1 cellular context compared by ENCODE assay signal in the genomic region with DNA sequence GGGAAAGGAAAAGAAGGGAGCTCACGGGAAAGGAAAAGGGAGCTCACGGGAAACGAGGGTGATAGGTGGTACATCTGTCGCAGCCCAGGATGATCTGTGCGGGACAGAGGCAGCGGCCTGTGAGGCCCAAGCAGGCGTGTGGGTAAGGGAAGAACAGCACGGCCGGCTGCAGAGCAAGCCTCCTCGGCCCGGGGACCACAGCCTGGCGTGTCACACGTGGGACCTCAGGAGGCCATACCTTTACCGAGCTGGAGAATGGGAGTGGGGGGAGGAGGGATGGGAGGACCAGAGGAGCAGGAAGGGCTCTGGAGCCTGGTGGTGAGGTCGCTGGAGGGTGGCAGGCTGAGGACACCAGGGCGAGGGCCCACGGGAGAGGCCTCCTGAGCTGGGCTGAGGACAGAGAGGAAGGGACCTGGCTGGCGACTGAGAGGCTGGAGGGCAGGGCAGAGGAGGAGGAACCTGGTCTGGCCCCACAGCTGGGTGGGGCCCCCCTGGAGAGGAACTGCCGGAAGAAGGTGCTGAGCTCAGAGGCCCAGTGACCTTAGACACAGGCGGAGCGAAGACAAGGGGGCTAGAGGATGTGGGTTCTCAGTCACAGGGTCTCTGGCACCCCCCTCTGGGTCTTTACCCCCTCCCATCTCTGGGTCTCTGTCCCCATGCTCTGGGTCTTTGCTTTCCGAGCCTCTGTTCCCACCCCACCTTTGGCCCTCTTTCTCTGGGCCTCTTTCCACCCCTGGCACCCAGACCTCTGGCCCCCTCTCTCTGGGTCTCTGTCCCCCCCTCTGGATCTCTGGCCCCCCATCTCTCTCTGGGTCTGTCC.
A peak's percentile ranks its signal among the peaks of the same experiment; 100 is the strongest.
TF ChIP-seq lines count a peak whose summit lies in the region.

No MANE protein-coding gene starts in this region.

TF ChIP-seq in HepG2, 621 proteins besides CTCF, POLR2A, EP300 and RAD21 (continued from another document and continues in another):
- TF ChIP-seq SALL1 (CRISPR knock-in tag; IDR thresholded peaks at IDR 0.05) = peak; percentile 86
- peak; percentile 46; the same call in 1 of the 2 replicates for TF ChIP-seq ZKSCAN8 (CRISPR knock-in tag; IDR thresholded peaks at IDR 0.05; ENCODE audit: borderline replicate concordance)
- TF ChIP-seq ZNF563 (CRISPR knock-in tag; IDR thresholded peaks at IDR 0.05) = peak; percentile 68; the same call in 1 of the 2 replicates
- TF ChIP-seq YEATS2 (CRISPR knock-in tag; IDR thresholded peaks at IDR 0.05; ENCODE audit: borderline replicate concordance) = peak; percentile 59; the same call in 1 of the 2 replicates
- 0 out of 2 replicates have a peak, but pooled peaks have one; percentile 76 for TF ChIP-seq ZNF572 (CRISPR knock-in tag; IDR thresholded peaks at IDR 0.05)
- TF ChIP-seq ZFP62 (CRISPR knock-in tag; IDR thresholded peaks at IDR 0.05) = no peak
- no peak for TF ChIP-seq GPBP1L1 (CRISPR knock-in tag; IDR thresholded peaks at IDR 0.05)
- TF ChIP-seq, protein P1, sequence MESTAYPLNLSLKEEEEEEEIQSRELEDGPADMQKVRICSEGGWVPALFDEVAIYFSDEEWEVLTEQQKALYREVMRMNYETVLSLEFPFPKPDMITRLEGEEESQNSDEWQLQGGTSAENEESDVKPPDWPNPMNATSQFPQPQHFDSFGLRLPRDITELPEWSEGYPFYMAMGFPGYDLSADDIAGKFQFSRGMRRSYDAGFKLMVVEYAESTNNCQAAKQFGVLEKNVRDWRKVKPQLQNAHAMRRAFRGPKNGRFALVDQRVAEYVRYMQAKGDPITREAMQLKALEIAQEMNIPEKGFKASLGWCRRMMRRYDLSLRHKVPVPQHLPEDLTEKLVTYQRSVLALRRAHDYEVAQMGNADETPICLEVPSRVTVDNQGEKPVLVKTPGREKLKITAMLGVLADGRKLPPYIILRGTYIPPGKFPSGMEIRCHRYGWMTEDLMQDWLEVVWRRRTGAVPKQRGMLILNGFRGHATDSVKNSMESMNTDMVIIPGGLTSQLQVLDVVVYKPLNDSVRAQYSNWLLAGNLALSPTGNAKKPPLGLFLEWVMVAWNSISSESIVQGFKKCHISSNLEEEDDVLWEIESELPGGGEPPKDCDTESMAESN (CRISPR knock-in tag; conservative IDR thresholded peaks at IDR 0.05) = peak; percentile 87
- TF ChIP-seq MXD4 (CRISPR knock-in tag; IDR thresholded peaks at IDR 0.05) = 0 out of 2 replicates have a peak, but pooled peaks have one; percentile 53
- peak; percentile 28; the same call in 1 of the 2 replicates for TF ChIP-seq CREM (IDR thresholded peaks at IDR 0.05)
- TF ChIP-seq CREM (CRISPR knock-in tag; IDR thresholded peaks at IDR 0.05) = no peak
- peak; percentile 71 for TF ChIP-seq ZSCAN25 (CRISPR knock-in tag; IDR thresholded peaks at IDR 0.05)
- TF ChIP-seq GABPB1 (CRISPR knock-in tag; IDR thresholded peaks at IDR 0.05) = peak; percentile 81
- peak; percentile 93; the same call in 1 of the 2 replicates for TF ChIP-seq ZNF747 (CRISPR knock-in tag; IDR thresholded peaks at IDR 0.05; ENCODE audit: borderline replicate concordance)
- TF ChIP-seq PAF1 (CRISPR knock-in tag; IDR thresholded peaks at IDR 0.05) = peak; percentile 93
- TF ChIP-seq MEIS2 (CRISPR knock-in tag; IDR thresholded peaks at IDR 0.05) = peak; percentile 75; the same call in 1 of the 2 replicates
- peak; percentile 93; the same call in 1 of the 2 replicates for TF ChIP-seq ZFP91 (CRISPR knock-in tag; IDR thresholded peaks at IDR 0.05; ENCODE audit: borderline replicate concordance)
- peak; percentile 67 for TF ChIP-seq PCBP2 (optimal IDR thresholded peaks at IDR 0.05; ENCODE audit: low read depth, low read length, poor library complexity, severe bottlenecking)
- no peak for TF ChIP-seq ZNF513 (CRISPR knock-in tag; conservative IDR thresholded peaks at IDR 0.05)
- TF ChIP-seq PHB2 (IDR thresholded peaks at IDR 0.05; ENCODE audit: partially characterized antibody) = no peak
- no peak for TF ChIP-seq ASH2L (IDR thresholded peaks at IDR 0.05; ENCODE audit: insufficient read length, low read depth, low read length)
- TF ChIP-seq ZNF776 (CRISPR knock-in tag; IDR thresholded peaks at IDR 0.05) = peak; percentile 69
- TF ChIP-seq, protein P2, sequence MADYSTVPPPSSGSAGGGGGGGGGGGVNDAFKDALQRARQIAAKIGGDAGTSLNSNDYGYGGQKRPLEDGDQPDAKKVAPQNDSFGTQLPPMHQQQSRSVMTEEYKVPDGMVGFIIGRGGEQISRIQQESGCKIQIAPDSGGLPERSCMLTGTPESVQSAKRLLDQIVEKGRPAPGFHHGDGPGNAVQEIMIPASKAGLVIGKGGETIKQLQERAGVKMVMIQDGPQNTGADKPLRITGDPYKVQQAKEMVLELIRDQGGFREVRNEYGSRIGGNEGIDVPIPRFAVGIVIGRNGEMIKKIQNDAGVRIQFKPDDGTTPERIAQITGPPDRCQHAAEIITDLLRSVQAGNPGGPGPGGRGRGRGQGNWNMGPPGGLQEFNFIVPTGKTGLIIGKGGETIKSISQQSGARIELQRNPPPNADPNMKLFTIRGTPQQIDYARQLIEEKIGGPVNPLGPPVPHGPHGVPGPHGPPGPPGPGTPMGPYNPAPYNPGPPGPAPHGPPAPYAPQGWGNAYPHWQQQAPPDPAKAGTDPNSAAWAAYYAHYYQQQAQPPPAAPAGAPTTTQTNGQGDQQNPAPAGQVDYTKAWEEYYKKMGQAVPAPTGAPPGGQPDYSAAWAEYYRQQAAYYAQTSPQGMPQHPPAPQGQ (CRISPR knock-in tag; IDR thresholded peaks at IDR 0.05; ENCODE audit: borderline replicate concordance) = no peak
- TF ChIP-seq ZNF879 (CRISPR knock-in tag; IDR thresholded peaks at IDR 0.05) = no peak
- TF ChIP-seq CENPT (CRISPR knock-in tag; IDR thresholded peaks at IDR 0.05; ENCODE audit: low read depth) = 0 out of 2 replicates have a peak, but pooled peaks have one; percentile 62
- TF ChIP-seq KLF16 (CRISPR knock-in tag; IDR thresholded peaks at IDR 0.05) = peak in 1 of 2 experiments; percentile 89; a peak in 2 of 4 replicates
- peak; percentile 93 for TF ChIP-seq ZNF274 (CRISPR knock-in tag; IDR thresholded peaks at IDR 0.05)
- peak; percentile 64; the same call in 1 of the 2 replicates for TF ChIP-seq HES4 (CRISPR knock-in tag; IDR thresholded peaks at IDR 0.05; ENCODE audit: borderline replicate concordance)
- TF ChIP-seq ZNF709 (CRISPR knock-in tag; IDR thresholded peaks at IDR 0.05) = peak; percentile 53; the same call in 1 of the 2 replicates
- TF ChIP-seq JUND (CRISPR knock-in tag; IDR thresholded peaks at IDR 0.05) = no peak
- no peak for TF ChIP-seq ZNF530 (CRISPR knock-in tag; IDR thresholded peaks at IDR 0.05; ENCODE audit: low read depth)
- TF ChIP-seq SP5 (CRISPR knock-in tag; IDR thresholded peaks at IDR 0.05; ENCODE audit: borderline replicate concordance, low read depth) = peak; percentile 77
- no peak for TF ChIP-seq SMAD1 (CRISPR knock-in tag; IDR thresholded peaks at IDR 0.05; ENCODE audit: borderline replicate concordance, low read depth)
- peak; percentile 85 for TF ChIP-seq IKZF4 (CRISPR knock-in tag; IDR thresholded peaks at IDR 0.05; ENCODE audit: borderline replicate concordance, low read depth, not compliant biosample characterization)
- no peak; the same call in 1 of the 2 replicates for TF ChIP-seq PHF20 (CRISPR knock-in tag; IDR thresholded peaks at IDR 0.05)
- TF ChIP-seq SOX5 (CRISPR knock-in tag; IDR thresholded peaks at IDR 0.05; ENCODE audit: borderline replicate concordance) = peak; percentile 51; the same call in 1 of the 2 replicates
- TF ChIP-seq SIN3A (IDR thresholded peaks at IDR 0.05; ENCODE audit: borderline replicate concordance, low read depth, low read length) = no peak; the same call in 1 of the 2 replicates
- no peak for TF ChIP-seq ZNF24 (IDR thresholded peaks at IDR 0.05)
- TF ChIP-seq ETS1 (CRISPR knock-in tag; IDR thresholded peaks at IDR 0.05) = 0 out of 2 replicates have a peak, but pooled peaks have one; percentile 81
- TF ChIP-seq MEIS1 (CRISPR knock-in tag; IDR thresholded peaks at IDR 0.05; ENCODE audit: borderline replicate concordance) = 0 out of 2 replicates have a peak, but pooled peaks have one; percentile 39
- peak; percentile 98 for TF ChIP-seq ZC3H13 (CRISPR knock-in tag; IDR thresholded peaks at IDR 0.05)
- TF ChIP-seq DRAP1 (CRISPR knock-in tag; IDR thresholded peaks at IDR 0.05) = peak; percentile 82
- TF ChIP-seq TRIM24 (CRISPR knock-in tag; IDR thresholded peaks at IDR 0.05) = no peak
- peak; percentile 20; the same call in 1 of the 2 replicates for TF ChIP-seq MAF1 (CRISPR knock-in tag; IDR thresholded peaks at IDR 0.05; ENCODE audit: borderline replicate concordance)
- TF ChIP-seq NR2C2 (CRISPR knock-in tag; IDR thresholded peaks at IDR 0.05; ENCODE audit: borderline replicate concordance) = peak; percentile 38
- peak; percentile 98 for TF ChIP-seq RBFOX2 (IDR thresholded peaks at IDR 0.05; ENCODE audit: low read depth, low read length)
- peak; percentile 23; the same call in 1 of the 2 replicates for TF ChIP-seq ZBTB14 (CRISPR knock-in tag; IDR thresholded peaks at IDR 0.05)
- peak; percentile 83 for TF ChIP-seq CBX1 (IDR thresholded peaks at IDR 0.05; ENCODE audit: low read depth)
- TF ChIP-seq NFYB (CRISPR knock-in tag; IDR thresholded peaks at IDR 0.05) = peak; percentile 26; the same call in 1 of the 2 replicates
- TF ChIP-seq NFKB2 (CRISPR knock-in tag; IDR thresholded peaks at IDR 0.05; ENCODE audit: borderline replicate concordance) = peak; percentile 95
- TF ChIP-seq ZNF256 (CRISPR knock-in tag; conservative IDR thresholded peaks at IDR 0.05) = no peak; the same call in 1 of the 2 replicates
- TF ChIP-seq CCAR2 (optimal IDR thresholded peaks at IDR 0.05; ENCODE audit: low read depth, low read length) = peak; percentile 36
- peak; percentile 61; the same call in 1 of the 2 replicates for TF ChIP-seq MIER3 (CRISPR knock-in tag; IDR thresholded peaks at IDR 0.05; ENCODE audit: borderline replicate concordance)
- TF ChIP-seq ARNT2 (CRISPR knock-in tag; IDR thresholded peaks at IDR 0.05; ENCODE audit: low read depth) = peak; percentile 81; the same call in 1 of the 2 replicates
- TF ChIP-seq MAZ (IDR thresholded peaks at IDR 0.05; ENCODE audit: borderline replicate concordance, low read depth, low read length) = peak; percentile 84; the same call in 1 of the 2 replicates
- peak; percentile 93 for TF ChIP-seq MAZ (CRISPR knock-in tag; IDR thresholded peaks at IDR 0.05; ENCODE audit: low read depth)
- TF ChIP-seq U2AF1 (optimal IDR thresholded peaks at IDR 0.05; ENCODE audit: low read depth, low read length) = peak; percentile 76
